16 cellular contexts compared by ENCODE assay signal in the genomic region with DNA sequence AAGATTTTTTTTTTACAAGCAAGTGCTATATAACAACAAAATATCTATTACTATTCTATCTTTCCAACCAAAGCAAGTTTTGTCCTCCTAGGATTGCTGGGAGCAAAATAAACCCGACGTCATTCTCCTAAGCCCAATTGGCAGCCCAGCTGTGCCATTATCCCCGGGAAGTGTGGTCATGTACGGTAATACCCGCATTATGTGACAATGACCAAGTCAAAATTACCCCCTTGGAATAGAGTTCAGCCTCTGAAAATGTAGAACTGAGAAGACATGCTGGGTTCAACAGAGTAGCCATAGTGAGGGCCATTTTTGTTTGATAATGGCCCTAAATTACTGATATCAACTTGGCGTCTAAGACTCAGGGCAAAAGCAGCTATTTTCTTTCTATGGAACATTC.
DNase-seq lines count a peak whose midpoint lies in the region; ATAC-seq and TF ChIP-seq lines count a peak whose summit lies in the region.
"Had no signal": no experiment of that assay in that cellular context is flagged by ENCODE, and none has a peak within 500 bp of the region (broad histone marks: within the 10 kb centered on the region; RNA-seq: fewer than 3 reads in every experiment).

No MANE protein-coding gene starts in this region.

- no peaks in the 10 kb centered on the region for H3K36me3 Mint-ChIP-seq in neural progenitor cell

- no peak overlapping the region for H3K4me2 ChIP-seq in neural progenitor cell
- H3K4me2 ChIP-seq: A549, GM23338 had no signal

- no peak overlapping the region for H3K4me3 Mint-ChIP-seq in neural progenitor cell
- H3K4me3 Mint-ChIP-seq: CD4-positive, alpha-beta T cell; GM23338; HFFc6 had no signal

- no peak overlapping the region for H3K27ac ChIP-seq in neural progenitor cell
- H3K27ac ChIP-seq: 22Rv1, A549, C4-2B had no signal

- no peaks in the 10 kb centered on the region for H3K27me3 ChIP-seq in neural progenitor cell

- DNase-seq in NCI-H748 (lab: John Stamatoyannopoulos, UW; ENCODE audit: unreplicated experiment) (peak; percentile 12), NCI-H748 treated with DMSO at 0.1 percent for 48 hours (lab: John Stamatoyannopoulos, UW) (no peak), NCI-H69 (lab: John Stamatoyannopoulos, UW) (peak; percentile 67), neural progenitor cell (ENCODE audit: low spot score) (peak; percentile 2), putamen (ENCODE audit: low spot score) (no peak), HCEC 1CT (no peak)
- DNase-seq: AML-193; Caco-2; CD4-positive, alpha-beta T cell; HFFc6 had no signal

- H3K36me3 ChIP-seq in neural progenitor cell: no peaks in the 10 kb centered on the region

- no peaks in the 10 kb centered on the region for H3F3A ChIP-seq in neural progenitor cell (ENCODE audit: low read depth)

- no peaks in the 10 kb centered on the region for H3K9me3 Mint-ChIP-seq in neural progenitor cell
- H3K9me3 Mint-ChIP-seq: CD4-positive, alpha-beta T cell; GM23338 had no signal

- H4K20me1 ChIP-seq in neural progenitor cell (ENCODE audit: low read depth): no peaks in the 10 kb centered on the region

- peaks cover 7% of the 10 kb centered on the region for H3K4me1 ChIP-seq in neural progenitor cell
- H3K4me1 ChIP-seq: A549, Caco-2 had no signal

- H3K4me3 ChIP-seq in neural progenitor cell: no peak overlapping the region
- H3K4me3 ChIP-seq: A549, GM23338 had no signal

- no peak for TF ChIP-seq CTCF in neural progenitor cell (IDR thresholded peaks at IDR 0.05)

- no peaks in the 10 kb centered on the region for H3K9me3 ChIP-seq in neural progenitor cell (ENCODE audit: low read depth)
- H3K9me3 ChIP-seq: A549, Caco-2 had no signal

- no peak overlapping the region for H3K27ac Mint-ChIP-seq in neural progenitor cell
- H3K27ac Mint-ChIP-seq: CD4-positive, alpha-beta T cell; HFFc6 had no signal

- no peaks in the 10 kb centered on the region for H3K79me2 ChIP-seq in neural progenitor cell (ENCODE audit: low read depth)

- no peaks in the 10 kb centered on the region for H3K4me1 Mint-ChIP-seq in neural progenitor cell

- H2AFZ ChIP-seq in neural progenitor cell (replicated peaks): no peak overlapping the region
- H2AFZ ChIP-seq: GM23338 had no signal

- no peaks in the 10 kb centered on the region for H3K27me3 Mint-ChIP-seq in neural progenitor cell (ENCODE audit: insufficient read depth, low read depth)
- H3K27me3 Mint-ChIP-seq: CD4-positive, alpha-beta T cell had no signal

- ATAC-seq in HG03460 (IDR thresholded peaks at IDR 0.05; ENCODE audit: unreplicated experiment): no peak
- ATAC-seq: A549, HCT116 had no signal

- H3K9ac ChIP-seq in neural progenitor cell: no peak overlapping the region

Comparison
In these comparisons a context has a peak if more than half of its experiments do, and no peak if none do; other contexts are left out.
1. DNase-seq: peak in NCI-H748 (single experiment), NCI-H69 (single experiment) and neural progenitor cell (single experiment); none in NCI-H748 treated with DMSO at 0.1 percent for 48 hours (single experiment), putamen (single experiment) and HCEC 1CT (single experiment).